2 cellular contexts compared by ENCODE assay signal in the genomic region with DNA sequence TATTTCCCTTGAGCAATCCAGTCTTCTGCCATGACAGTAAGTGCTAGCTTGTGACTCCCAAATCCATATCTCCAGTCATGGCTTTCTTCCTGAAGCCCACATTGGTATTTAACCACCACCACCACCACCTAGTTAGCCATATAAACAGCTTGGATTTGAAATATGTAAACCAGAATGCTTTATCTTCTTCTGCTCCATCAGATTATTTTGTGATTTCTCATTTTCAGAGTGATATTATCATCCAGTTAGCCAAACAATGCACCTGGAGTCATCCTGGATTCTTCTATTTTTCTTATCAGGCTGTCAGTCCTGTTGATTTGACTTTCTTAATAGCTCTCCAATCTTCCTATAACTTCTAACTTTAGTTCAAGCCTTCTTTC.
TF ChIP-seq lines count a peak whose summit lies in the region.

No MANE protein-coding gene starts in this region.

TF ChIP-seq in SK-N-SH, 30 proteins besides CTCF, POLR2A, EP300 and RAD21:
- TF ChIP-seq, protein P1, sequence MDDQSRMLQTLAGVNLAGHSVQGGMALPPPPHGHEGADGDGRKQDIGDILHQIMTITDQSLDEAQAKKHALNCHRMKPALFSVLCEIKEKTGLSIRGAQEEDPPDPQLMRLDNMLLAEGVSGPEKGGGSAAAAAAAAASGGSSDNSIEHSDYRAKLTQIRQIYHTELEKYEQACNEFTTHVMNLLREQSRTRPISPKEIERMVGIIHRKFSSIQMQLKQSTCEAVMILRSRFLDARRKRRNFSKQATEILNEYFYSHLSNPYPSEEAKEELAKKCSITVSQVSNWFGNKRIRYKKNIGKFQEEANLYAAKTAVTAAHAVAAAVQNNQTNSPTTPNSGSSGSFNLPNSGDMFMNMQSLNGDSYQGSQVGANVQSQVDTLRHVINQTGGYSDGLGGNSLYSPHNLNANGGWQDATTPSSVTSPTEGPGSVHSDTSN (IDR thresholded peaks at IDR 0.05), result 0 out of 2 replicates have a peak, but pooled peaks have one; percentile 15
- TF ChIP-seq RFX5 (IDR thresholded peaks at IDR 0.05; ENCODE audit: low read length), result no peak

TF ChIP-seq in SK-N-SH treated with all-trans-retinoic acid at 6 μM for 48 hours, 23 proteins besides CTCF, POLR2A, EP300 and RAD21 (continued from another document):
- TF ChIP-seq, protein P2, sequence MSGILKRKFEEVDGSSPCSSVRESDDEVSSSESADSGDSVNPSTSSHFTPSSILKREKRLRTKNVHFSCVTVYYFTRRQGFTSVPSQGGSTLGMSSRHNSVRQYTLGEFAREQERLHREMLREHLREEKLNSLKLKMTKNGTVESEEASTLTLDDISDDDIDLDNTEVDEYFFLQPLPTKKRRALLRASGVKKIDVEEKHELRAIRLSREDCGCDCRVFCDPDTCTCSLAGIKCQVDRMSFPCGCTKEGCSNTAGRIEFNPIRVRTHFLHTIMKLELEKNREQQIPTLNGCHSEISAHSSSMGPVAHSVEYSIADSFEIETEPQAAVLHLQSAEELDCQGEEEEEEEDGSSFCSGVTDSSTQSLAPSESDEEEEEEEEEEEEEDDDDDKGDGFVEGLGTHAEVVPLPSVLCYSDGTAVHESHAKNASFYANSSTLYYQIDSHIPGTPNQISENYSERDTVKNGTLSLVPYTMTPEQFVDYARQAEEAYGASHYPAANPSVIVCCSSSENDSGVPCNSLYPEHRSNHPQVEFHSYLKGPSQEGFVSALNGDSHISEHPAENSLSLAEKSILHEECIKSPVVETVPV (CRISPR knock-in tag; IDR thresholded peaks at IDR 0.05), result no peak
TF ChIP-seq in SK-N-SH treated with all-trans-retinoic acid at 6 μM for 48 hours: peak in this region for 0.
